23 cellular contexts compared by ENCODE assay signal in the genomic region with DNA sequence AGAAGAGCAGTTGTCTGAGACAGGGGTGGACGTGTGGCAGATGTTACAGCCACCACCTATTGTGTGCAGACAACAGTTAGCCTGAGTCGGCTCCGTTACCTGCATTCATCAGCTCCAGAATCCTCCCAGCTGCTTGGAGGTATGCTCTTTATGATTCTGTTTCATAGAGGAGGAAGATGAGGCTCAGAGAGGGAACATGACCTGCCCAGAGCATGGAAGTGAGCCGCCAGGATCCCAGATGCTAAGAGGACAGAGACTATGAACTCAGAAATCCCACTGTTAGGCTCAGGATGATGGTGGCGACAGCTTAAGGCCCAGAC. TPM values are rescaled to one million over a fixed set of nuclear protein-coding genes. Genes with fewer than 3 reads are reported as not detected.
DNase-seq lines count a peak whose midpoint lies in the region; ATAC-seq and TF ChIP-seq lines count a peak whose summit lies in the region.
"Had no signal": no experiment of that assay in that cellular context is flagged by ENCODE, and none has a peak within 500 bp of the region (broad histone marks: within the 10 kb centered on the region; RNA-seq: fewer than 3 reads in every experiment).

No MANE protein-coding gene starts in this region.

- no peak for ATAC-seq in GM21576 (IDR thresholded peaks at IDR 0.05; ENCODE audit: unreplicated experiment)

- peak overlapping the region; percentile 13 for H4K91ac ChIP-seq in neuronal stem cell (ENCODE audit: low read depth, low read length, poor library complexity)

- peak overlapping the region; percentile 88 for H3K4me2 ChIP-seq in neuronal stem cell (ENCODE audit: insufficient read depth, low read length, poor library complexity, severe bottlenecking)
- H3K4me2 ChIP-seq in PC-9: no peak overlapping the region

- peak overlapping the region; percentile 61 for H2BK15ac ChIP-seq in neuronal stem cell (ENCODE audit: low read length)

- H3K36me3 ChIP-seq in KOPT-K1 (ENCODE audit: insufficient read depth, low read length): peaks cover 28% of the 10 kb centered on the region; the same call in 1 of the 2 replicates
- H3K36me3 ChIP-seq in ectodermal cell (ENCODE audit: control insufficient read depth, insufficient read depth, low read length): no peaks in the 10 kb centered on the region
- H3K36me3 ChIP-seq in neuronal stem cell (replicated peaks in 1 of 2; ENCODE audit: control insufficient read depth in 2 of 2, insufficient read depth in 2 of 2, low read length in 2 of 2): peaks cover 2 to 7% of the 10 kb centered on the region in 2 donors
- no peaks in the 10 kb centered on the region for H3K36me3 ChIP-seq in PC-9 (ENCODE audit: low read depth)
- H3K36me3 ChIP-seq: BE2C, left ventricle myocardium inferior, stomach, transverse colon had no signal

- H3K27me3 ChIP-seq in ectodermal cell (ENCODE audit: control insufficient read depth, insufficient read depth, low read length, poor library complexity, severe bottlenecking): peaks cover 3% of the 10 kb centered on the region
- peaks cover 0 to 7% (median 0%) of the 10 kb centered on the region in 3 experiments for H3K27me3 ChIP-seq in neuronal stem cell (ENCODE audit: control insufficient read depth in 3 of 3, insufficient read depth in 3 of 3, low read depth in 1 of 3, low read length in 3 of 3)
- H3K27me3 ChIP-seq in PC-9 (ENCODE audit: insufficient read depth, low read depth): peaks cover 41% of the 10 kb centered on the region

- H4K8ac ChIP-seq in neuronal stem cell (ENCODE audit: low read depth, low read length): no peak overlapping the region

- 43 to 51% methylated on average over 5 of the region's 5 CpGs for WGBS in ectodermal cell, 2 experiments
- no CpG with 5 or more reads among the region's 5 CpGs for WGBS in neuronal stem cell (ENCODE audit: extremely low coverage in 2 of 2, insufficient read length in 2 of 2, insufficient replicate concordance in 1 of 2), 2 donors

- TF ChIP-seq CTCF in GM12864 (IDR thresholded peaks at IDR 0.05; ENCODE audit: low read depth, low read length, missing control alignments): no peak
- no peak for TF ChIP-seq CTCF in PC-9 (conservative IDR thresholded peaks at IDR 0.05)

- peaks cover 5% of the 10 kb centered on the region for H3K79me1 ChIP-seq in neuronal stem cell (ENCODE audit: low read depth, low read length)

- H3K4ac ChIP-seq in neuronal stem cell (ENCODE audit: low read length): no peak overlapping the region

- H3K4me3 ChIP-seq in GM12864 (ENCODE audit: low read depth, low read length) (peak overlapping the region; percentile 67; the same call in 1 of the 2 replicates), ectodermal cell (ENCODE audit: insufficient read depth, low read depth, low read length) (peak overlapping the region; percentile 66), neuronal stem cell (ENCODE audit: low read length in 2 of 2) (peak overlapping the region in 1 of 2 donors; percentile 13), PC-9 (no peak overlapping the region)
- H3K4me3 ChIP-seq: GM23248 had no signal

- H4K20me1 ChIP-seq in PC-9 (ENCODE audit: insufficient read depth): no peaks in the 10 kb centered on the region

- H3K9ac ChIP-seq in neuronal stem cell (ENCODE audit: low read depth, low read length, poor library complexity): no peak overlapping the region
- H3K9ac ChIP-seq: GM23248 had no signal

- H3F3A ChIP-seq in PC-9 (ENCODE audit: insufficient read depth, low read depth): no peaks in the 10 kb centered on the region

- BruUV-seq in PC-9 (replicated peaks; lab: Mats Ljungman, UMichigan): no TSS peak

- no peaks in the 10 kb centered on the region for H3K9me3 ChIP-seq in KOPT-K1 (ENCODE audit: insufficient read depth, low read length, poor library complexity, severe bottlenecking)
- no peaks in the 10 kb centered on the region for H3K9me3 ChIP-seq in ectodermal cell (ENCODE audit: control insufficient read depth, low read length)
- peaks cover 0 to 3% of the 10 kb centered on the region in 2 donors for H3K9me3 ChIP-seq in neuronal stem cell (replicated peaks in 1 of 2; ENCODE audit: control insufficient read depth in 2 of 2, insufficient read depth in 1 of 2, low read depth in 1 of 2, low read length in 2 of 2)
- no peaks in the 10 kb centered on the region for H3K9me3 ChIP-seq in PC-9 (ENCODE audit: insufficient read depth, low read depth)
- H3K9me3 ChIP-seq: BE2C, left ventricle myocardium inferior, stomach, transverse colon had no signal

- H3K27ac ChIP-seq in KOPT-K1 (ENCODE audit: low read depth, low read length, poor library complexity, severe bottlenecking) (peak overlapping the region; percentile 98), ectodermal cell (ENCODE audit: insufficient read depth, low read depth, low read length, poor library complexity, severe bottlenecking) (peak overlapping the region; percentile 22), neuronal stem cell (replicated peaks; ENCODE audit: low read length) (peak overlapping the region; percentile 50), PC-9 (no peak overlapping the region)
- H3K27ac ChIP-seq: GM23248, left ventricle myocardium inferior, stomach, transverse colon had no signal

- CTCF ChIA-PET in PC-9 (lab: Charles Lee): no interaction called here

- POLR2A ChIA-PET in PC-9 (lab: Charles Lee; ENCODE audit: unreplicated experiment): no interaction called here

- H3K4me1 ChIP-seq in ectodermal cell (ENCODE audit: control insufficient read depth, insufficient read depth, low read length) (peaks cover 21% of the 10 kb centered on the region), neuronal stem cell (ENCODE audit: control insufficient read depth in 2 of 2, insufficient read depth in 1 of 2, low read depth in 1 of 2, low read length in 2 of 2) (peaks cover 28 to 49% of the 10 kb centered on the region in 2 donors), PC-9 (replicated peaks; ENCODE audit: insufficient read depth) (no peaks in the 10 kb centered on the region)
- H3K4me1 ChIP-seq: BE2C had no signal

- peak overlapping the region; percentile 83 for H3K18ac ChIP-seq in neuronal stem cell (ENCODE audit: low read length)

- intact Hi-C loops in PC-9 (cut with micrococcal nuclease; ENCODE audit: unreplicated experiment): no loop called here

- peak overlapping the region; percentile 25 for H2BK12ac ChIP-seq in neuronal stem cell (ENCODE audit: low read length)

- H2AK5ac ChIP-seq in neuronal stem cell (ENCODE audit: low read depth, low read length): peak overlapping the region; percentile 2

- H3K9me2 ChIP-seq in PC-9 (ENCODE audit: insufficient read depth): no peaks in the 10 kb centered on the region

- H3K79me2 ChIP-seq in PC-9 (ENCODE audit: low read depth): no peaks in the 10 kb centered on the region

- H3K14ac ChIP-seq in neuronal stem cell (ENCODE audit: low read length): no peak overlapping the region

- H2AFZ ChIP-seq in neuronal stem cell (ENCODE audit: low read length): no peak overlapping the region
- no peak overlapping the region for H2AFZ ChIP-seq in PC-9

- H2BK5ac ChIP-seq in neuronal stem cell (ENCODE audit: low read length): peak overlapping the region; percentile 4

- H2BK120ac ChIP-seq in neuronal stem cell (ENCODE audit: low read depth, low read length): no peak overlapping the region

- DNase-seq in GM12864 (ENCODE audit: low read depth) (no peak), neuronal stem cell (ENCODE audit: low spot score) (no peak), NCI-H2227 (lab: John Stamatoyannopoulos, UW; ENCODE audit: unreplicated experiment) (no peak), PC-9 (no peak), NCI-H1694 treated with DMSO at 0.1 percent for 48 hours (lab: John Stamatoyannopoulos, UW) (no peak)
- DNase-seq: activated CD4-positive, alpha-beta T cell treated with anti-CD3 and anti-CD28 coated beads for 48 hours; activated CD8-positive, alpha-beta memory T cell treated with anti-CD3 and anti-CD28 coated beads for 24 hours; activated effector memory CD4-positive, alpha-beta T cell treated with Interleukin-2 at 50 U/mL for 16 hours; aorta; BE2C; caudate nucleus; GM23248; hypothalamus; IMR-90; left ventricle myocardium inferior; NCI-H1105 treated with DMSO at 0.1 percent for 48 hours; NCI-H2081; Right ventricle myocardium superior; stomach; transverse colon had no signal

- no peak overlapping the region for H3K23ac ChIP-seq in neuronal stem cell (ENCODE audit: low read depth, low read length, poor library complexity)

RNA-seq across cellular contexts. Expression of a gene that starts 1.5 kb away (rescaled TPM):
- 21.6 TPM for polyA plus RNA-seq in ectodermal cell (2013, experiment 1 of 4)
- 24.8 TPM for polyA plus RNA-seq in ectodermal cell (2013, experiment 2 of 4)
- 19.0 TPM for polyA plus RNA-seq in ectodermal cell (2013, experiment 3 of 4)
- polyA plus RNA-seq in ectodermal cell (2013, experiment 4 of 4): 22.6 TPM
- 10.7 TPM for polyA plus RNA-seq in neuronal stem cell (2013, experiment 1 of 2)
- polyA plus RNA-seq in neuronal stem cell (2013, experiment 2 of 2): 10.3 TPM
- total RNA-seq in PC-9 (2021): 1.1 and 3.1 TPM in 2 replicates
- total RNA-seq: GM23248 had no signal
- polyA plus RNA-seq: GM23248 had no signal
